21 cellular contexts compared by ENCODE assay signal in the genomic region with DNA sequence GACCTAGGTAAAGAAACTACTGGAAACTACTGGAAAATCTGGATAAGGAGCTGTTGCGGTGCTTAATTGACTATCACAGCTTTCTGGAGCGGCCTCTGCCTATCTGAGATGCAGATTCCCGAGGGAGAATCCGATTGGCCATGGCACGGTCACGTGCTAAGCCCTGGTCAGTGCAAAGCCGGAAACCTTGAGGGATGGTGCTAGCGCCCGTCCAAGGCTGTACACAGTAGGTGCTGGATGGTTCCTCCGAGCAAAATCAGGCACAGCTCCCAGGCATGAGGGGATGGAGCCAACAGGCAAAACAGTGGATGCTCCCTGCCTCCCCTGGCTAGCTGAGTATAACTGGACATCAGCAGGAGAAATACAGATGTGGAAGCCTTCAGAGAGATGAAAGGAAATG.
A peak's percentile ranks its signal among the peaks of the same experiment; 100 is the strongest.
DNase-seq lines count a peak whose midpoint lies in the region; ATAC-seq and TF ChIP-seq lines count a peak whose summit lies in the region.
"Had no signal": no experiment of that assay in that cellular context is flagged by ENCODE, and none has a peak within 500 bp of the region (broad histone marks: within the 10 kb centered on the region; RNA-seq: fewer than 3 reads in every experiment).

No MANE protein-coding gene starts in this region.

- 71 to 76% methylated on average over 10 of the region's 10 CpGs for whole genome bisulfite sequencing in heart right ventricle, 2 donors
- 29 to 59% (median 32%) methylated on average over 10 of the region's 10 CpGs for whole genome bisulfite sequencing in psoas muscle, 3 donors

- peak overlapping the region in 3 of 10 donors; percentile 3 to 25 (median 17) for H3K27ac ChIP-seq in heart right ventricle
- H3K27ac ChIP-seq in psoas muscle: no peak overlapping the region
- H3K27ac ChIP-seq: hepatocyte had no signal

- H3K27me3 ChIP-seq in heart right ventricle (no peaks in the 10 kb centered on the region), psoas muscle (ENCODE audit: insufficient read depth in 3 of 3, low read length in 2 of 3) (no peaks in the 10 kb centered on the region), HAP-1 (ENCODE audit: low read depth) (no peaks in the 10 kb centered on the region)
- H3K27me3 ChIP-seq: hepatocyte had no signal

- H3K36me3 ChIP-seq in heart right ventricle (no peaks in the 10 kb centered on the region), psoas muscle (ENCODE audit: insufficient read depth in 1 of 2, low read depth in 1 of 2) (no peaks in the 10 kb centered on the region), HAP-1 (replicated peaks) (no peaks in the 10 kb centered on the region)

- peaks cover 0 to 28% (median 11%) of the 10 kb centered on the region in 9 donors for H3K4me1 ChIP-seq in heart right ventricle
- no peaks in the 10 kb centered on the region for H3K4me1 ChIP-seq in psoas muscle
- H3K4me1 ChIP-seq in HAP-1: no peaks in the 10 kb centered on the region; the same call in 1 of the 2 replicates

- peak; percentile 82 for DNase-seq in Right ventricle myocardium inferior (ENCODE audit: missing footprints)
- no peak for DNase-seq in cardiac septum (ENCODE audit: low spot score)
- peak; percentile 42 to 62 for DNase-seq in heart right ventricle
- peak; percentile 56 to 70 for DNase-seq in psoas muscle
- DNase-seq in SW 1271 (lab: John Stamatoyannopoulos, UW): no peak
- DNase-seq in AG20443 (ENCODE audit: low spot score): no peak
- DNase-seq in HAP-1 (ENCODE audit: low spot score in 2 of 2): no peak
- DNase-seq: activated CD4-positive, alpha-beta T cell treated with anti-CD3 and anti-CD28 coated beads for 48 hours; activated CD8-positive, alpha-beta memory T cell treated with anti-CD3 and anti-CD28 coated beads, Interleukin-2, amount 50 U/mL, for 4 hours; activated gamma-delta T cell treated with Interleukin-2 at 50 U/mL for 16 hours; DMS53; effector CD8-positive, alpha-beta T cell; midbrain; MM.1S; NCI-H1694; NCI-H226; stimulated activated CD4-positive, alpha-beta T cell treated with anti-CD3 and anti-CD28 coated beads, Interleukin-2, amount 100 ng/mL, for 48 hours had no signal

- H3K4me3 ChIP-seq in heart right ventricle: no peak overlapping the region
- no peak overlapping the region for H3K4me3 ChIP-seq in psoas muscle
- H3K4me3 ChIP-seq in HAP-1: no peak overlapping the region
- H3K4me3 ChIP-seq: hepatocyte had no signal

- intact Hi-C loops in Right ventricle myocardium inferior (cut with DNase I) (loop anchor here (10.0 kb wide), 1 partner anchor 102 kb away; no protein-coding TSS in a partner anchor), cardiac septum (cut with DNase I) (no loop called here), heart right ventricle (cut with DNase I) (no loop called here), psoas muscle (cut with DNase I) (no loop called here)

- in situ Hi-C loops in HAP-1 (cut with MboI; ENCODE audit: low sequenced_read_pairs): no loop called here

- ATAC-seq in Right ventricle myocardium inferior: peak; percentile 92
- peak; percentile 56 to 76 (median 62) for ATAC-seq in heart right ventricle
- peak; percentile 49 to 87 (median 76) for ATAC-seq in psoas muscle
- ATAC-seq in HG03520 (IDR thresholded peaks at IDR 0.05; ENCODE audit: unreplicated experiment): no peak
- ATAC-seq: HepG2, Panc1 had no signal

- TF ChIP-seq CTCF in heart right ventricle (IDR thresholded peaks at IDR 0.05) (no peak), psoas muscle (IDR thresholded peaks at IDR 0.05) (no peak)

- H3K9me3 ChIP-seq in heart right ventricle: peaks cover 0 to 8% (median 0%) of the 10 kb centered on the region in 11 donors
- H3K9me3 ChIP-seq in psoas muscle: no peaks in the 10 kb centered on the region
- H3K9me3 ChIP-seq in HAP-1: no peaks in the 10 kb centered on the region

Comparison
In these comparisons a context has a peak if more than half of its experiments do, and no peak if none do; other contexts are left out.
1. DNase-seq: peak in Right ventricle myocardium inferior (single experiment), heart right ventricle (2 of 2) and psoas muscle (2 of 2); none in cardiac septum (single experiment), SW 1271 (0 of 2), AG20443 (single experiment) and HAP-1 (0 of 2).